14 cellular contexts compared by ENCODE assay signal in genomic region chr5:72507360-72508238, GRCh38. TPM values are rescaled to one million over a fixed set of nuclear protein-coding genes. Genes with fewer than 3 reads are reported as not detected.
A peak's percentile ranks its signal among the peaks of the same experiment; 100 is the strongest.
DNase-seq lines count a peak whose midpoint lies in the region; ATAC-seq, FAIRE-seq and TF ChIP-seq lines count a peak whose summit lies in the region.
"Had no signal": no experiment of that assay in that cellular context is flagged by ENCODE, and none has a peak within 500 bp of the region (broad histone marks: within the 10 kb centered on the region; RNA-seq: fewer than 3 reads in every experiment).

Gene ZNF366 (minus strand): TSS chr5:72507410. CDS start chr5:72461496, 45,914 bp downstream.

- no peaks in the 10 kb centered on the region for H3K36me3 Mint-ChIP-seq in CD4-positive, alpha-beta memory T cell
- H3K36me3 Mint-ChIP-seq: CD8-positive, alpha-beta memory T cell had no signal

- peak within 1 kb of the TSS in 2 of 3 donors; percentile 22 to 52 for H3K9ac ChIP-seq in skeletal muscle tissue (ENCODE audit: low read depth in 1 of 3, low read length in 3 of 3)

- H3K4me3 Mint-ChIP-seq in CD4-positive, alpha-beta memory T cell = no peak within 1 kb of the TSS
- H3K4me3 Mint-ChIP-seq: CD8-positive, alpha-beta memory T cell had no signal

- ATAC-seq in GM19023 (IDR thresholded peaks at IDR 0.05; ENCODE audit: unreplicated experiment) = no peak
- ATAC-seq in GM19395 (IDR thresholded peaks at IDR 0.05; ENCODE audit: unreplicated experiment) = no peak
- ATAC-seq in GM18870 (IDR thresholded peaks at IDR 0.05; ENCODE audit: unreplicated experiment) = no peak

- WGBS in adrenal gland, 4 donors = 60 to 66% (median 62%) methylated on average over 14 of the region's 14 CpGs

- H3K9me3 Mint-ChIP-seq in CD4-positive, alpha-beta memory T cell = peaks cover 0 to 4% (median 0%) of the 10 kb centered on the region in 8 donors
- H3K9me3 Mint-ChIP-seq: activated T-helper 2 cell treated with anti-CD3 and anti-CD28 coated beads, Interferon-gamma antibody, Interleukin-2, Interleukin-4, amounts not matched to agents 10 μg/mL and 5 μg/mL and 100 μg/mL, durations not matched to agents 14 hours and 24 hours and 36 hours; CD8-positive, alpha-beta memory T cell had no signal

- no peak within 1 kb of the TSS for H3K27ac Mint-ChIP-seq in CD4-positive, alpha-beta memory T cell
- H3K27ac Mint-ChIP-seq: activated T-helper 2 cell treated with anti-CD3 and anti-CD28 coated beads, Interferon-gamma antibody, Interleukin-2, Interleukin-4, amounts not matched to agents 10 μg/mL and 5 μg/mL and 100 μg/mL, durations not matched to agents 14 hours and 24 hours and 36 hours; CD8-positive, alpha-beta memory T cell had no signal

- POLR2A ChIA-PET in CD4-positive, alpha-beta memory T cell (lab: Charles Lee; ENCODE audit: partially characterized antibody) = no interaction called here

- TF ChIP-seq CTCF in adrenal gland (IDR thresholded peaks at IDR 0.05) = no peak

- H3K27me3 ChIP-seq in adrenal gland (no peaks in the 10 kb centered on the region), skeletal muscle tissue (ENCODE audit: control insufficient read depth in 3 of 3, insufficient read depth in 3 of 3, low read length in 3 of 3) (no peaks in the 10 kb centered on the region)
- H3K27me3 ChIP-seq in CD4-positive, alpha-beta memory T cell (ENCODE audit: insufficient read depth, low read length) = no peaks in the 10 kb centered on the region

- DNase-seq in GM12891 (ENCODE audit: insufficient read length, low spot score) = no peak
- DNase-seq in adrenal gland = no peak
- DNase-seq in left kidney (ENCODE audit: low read depth, low spot score) = peak; percentile 64
- no peak for DNase-seq in CD4-positive, alpha-beta memory T cell
- DNase-seq: CD8-positive, alpha-beta memory T cell; cerebellar nuclear complex; foreskin melanocyte; NCI-H510A had no signal

- H3K36me3 ChIP-seq in adrenal gland (replicated peaks in 1 of 2) = no peaks in the 10 kb centered on the region
- no peaks in the 10 kb centered on the region for H3K36me3 ChIP-seq in skeletal muscle tissue (ENCODE audit: control insufficient read depth in 3 of 3, insufficient read depth in 3 of 3, low read length in 3 of 3)
- H3K36me3 ChIP-seq in CD4-positive, alpha-beta memory T cell (ENCODE audit: insufficient read depth, low read length) = no peaks in the 10 kb centered on the region

- H3K4me1 Mint-ChIP-seq in CD4-positive, alpha-beta memory T cell = no peaks in the 10 kb centered on the region
- H3K4me1 Mint-ChIP-seq: CD8-positive, alpha-beta memory T cell had no signal

- H3K27ac ChIP-seq in adrenal gland (peak within 1 kb of the TSS in 3 of 5 donors; percentile 0 to 56 (median 32)), skeletal muscle tissue (ENCODE audit: low read depth, low read length) (peak within 1 kb of the TSS; percentile 83)
- H3K27ac ChIP-seq in CD4-positive, alpha-beta memory T cell (ENCODE audit: low read depth, low read length) = no peak within 1 kb of the TSS
- H3K27ac ChIP-seq: SK-N-MC had no signal

- H3K27me3 Mint-ChIP-seq in CD4-positive, alpha-beta memory T cell = peaks cover 15 to 16% of the 10 kb centered on the region in 2 donors

- peak; percentile 16 for FAIRE-seq in GM12891 (lab: Jason Lieb, UNC)

- no peaks in the 10 kb centered on the region for H3K9me3 ChIP-seq in adrenal gland (replicated peaks in 1 of 3)
- H3K9me3 ChIP-seq in skeletal muscle tissue (ENCODE audit: control insufficient read depth in 3 of 3, low read length in 3 of 3) = no peaks in the 10 kb centered on the region
- no peaks in the 10 kb centered on the region for H3K9me3 ChIP-seq in CD4-positive, alpha-beta memory T cell (ENCODE audit: control insufficient read depth in 1 of 2, low read length in 2 of 2)

- H3K4me3 ChIP-seq in adrenal gland (peak within 1 kb of the TSS in 1 of 4 donors; percentile 13), skeletal muscle tissue (ENCODE audit: low read length in 3 of 3) (peak within 1 kb of the TSS; percentile 28 to 61 (median 49))
- H3K4me3 ChIP-seq in CD4-positive, alpha-beta memory T cell (ENCODE audit: low read length in 2 of 2) = no peak within 1 kb of the TSS
- H3K4me3 ChIP-seq: SK-N-MC had no signal

- TF ChIP-seq POLR2A in GM12891 (IDR thresholded peaks at IDR 0.05; ENCODE audit: low read depth, low read length) = no peak
- no peak for TF ChIP-seq POLR2A in adrenal gland (IDR thresholded peaks at IDR 0.05)

- H3K4me1 ChIP-seq in adrenal gland (replicated peaks in 1 of 2) = peaks cover 0 to 10% of the 10 kb centered on the region in 2 donors
- peaks cover 48 to 81% (median 70%) of the 10 kb centered on the region in 3 donors for H3K4me1 ChIP-seq in skeletal muscle tissue (ENCODE audit: control insufficient read depth in 3 of 3, insufficient read depth in 3 of 3, low read length in 3 of 3)
- no peaks in the 10 kb centered on the region for H3K4me1 ChIP-seq in CD4-positive, alpha-beta memory T cell (ENCODE audit: insufficient read depth, low read length)

- CTCF ChIA-PET in CD4-positive, alpha-beta memory T cell (lab: Charles Lee; ENCODE audit: partially characterized antibody) = no interaction called here

- intact Hi-C loops in adrenal gland (cut with DNase I) = no loop called here
- intact Hi-C loops in CD4-positive, alpha-beta memory T cell (cut with micrococcal nuclease) = no loop called here

TF ChIP-seq in GM12891, 5 proteins besides CTCF, POLR2A, EP300 and RAD21:
- TF ChIP-seq SPI1 (IDR thresholded peaks at IDR 0.05; ENCODE audit: low read depth, low read length) (0 out of 2 replicates have a peak, but pooled peaks have one; percentile 1), POLR2AphosphoS5 (IDR thresholded peaks at IDR 0.05; ENCODE audit: low read depth, low read length) (no peak)

RNA-seq across cellular contexts. Expression of gene ZNF366, which starts in this region (rescaled TPM):
- polyA plus RNA-seq in GM12891 (2012; ENCODE audit: low read depth, missing spikeins) = 0.22 TPM
- total RNA-seq in adrenal gland (1 to 10 TPM; 2.1 to 5.3 (median 3.9) TPM), skeletal muscle tissue (1.6 TPM)
- polyA plus RNA-seq in adrenal gland = 1 to 10 TPM in 2 of 3 donors, under 1 TPM in 1; 0.24 to 2.2 (median 1.3) TPM
- under 1 TPM; 0.29 to 0.58 TPM for total RNA-seq in CD4-positive, alpha-beta memory T cell
- polyA plus RNA-seq in CD4-positive, alpha-beta memory T cell = not detected
- total RNA-seq: activated T-helper 2 cell treated with anti-CD3 and anti-CD28 coated beads, Interferon-gamma antibody, Interleukin-2, Interleukin-4, amounts not matched to agents 10 μg/mL and 5 μg/mL and 100 μg/mL, durations not matched to agents 14 hours and 24 hours and 36 hours; CD8-positive, alpha-beta memory T cell had no signal
- polyA plus RNA-seq: CD8-positive, alpha-beta memory T cell had no signal

Comparison
In these comparisons a context has a peak if more than half of its experiments do, and no peak if none do; other contexts are left out.
1. H3K4me3 ChIP-seq: peak in skeletal muscle tissue (3 of 3); none in CD4-positive, alpha-beta memory T cell (0 of 2).